Comparison of ENCODE assay signal across 8 cellular contexts in the genomic region with DNA sequence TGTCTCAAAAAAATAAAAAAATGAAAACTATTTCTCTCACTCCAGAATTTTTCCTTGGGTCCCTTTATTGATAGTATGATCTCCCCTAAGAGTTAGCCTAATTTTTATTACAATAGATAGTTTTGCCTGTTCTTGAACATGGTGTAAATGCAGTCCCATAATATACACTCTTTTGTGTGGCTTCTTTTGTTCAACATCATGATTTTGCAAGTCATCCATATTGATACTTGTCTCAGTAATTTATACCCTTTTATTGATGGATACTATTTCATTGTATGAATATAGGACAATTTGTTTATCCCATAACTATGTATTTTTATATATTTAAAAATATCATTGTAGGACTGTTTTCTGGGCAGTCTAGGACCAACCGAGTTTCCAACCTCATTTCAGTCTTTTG.
"Had no signal": no experiment of that assay in that cellular context is flagged by ENCODE, and none has a peak within 500 bp of the region (broad histone marks: within the 10 kb centered on the region; RNA-seq: fewer than 3 reads in every experiment).

No MANE protein-coding gene starts in this region.

- ATAC-seq: GM12878 had no signal

- FAIRE-seq: G401.6, GM12878, GM12891, GM12892, GM18507, GM19239 had no signal

- H3K4me3 ChIP-seq: GM12878 had no signal

- DNase-seq: GDM1, GF-D8 had no signal
